Comparison of ENCODE assay signal across 33 cellular contexts in genomic region chr15:82660378-82660777, GRCh38. TPM values are rescaled to one million over a fixed set of nuclear protein-coding genes. Genes with fewer than 3 reads are reported as not detected.
"Had no signal": no experiment of that assay in that cellular context is flagged by ENCODE, and none has a peak within 500 bp of the region (broad histone marks: within the 10 kb centered on the region; RNA-seq: fewer than 3 reads in every experiment).

No MANE protein-coding gene starts in this region.

- H3K27me3 Mint-ChIP-seq: activated CD8-positive, alpha-beta memory T cell treated with anti-CD3 and anti-CD28 coated beads, Interleukin-2, amount 10 ng/mL, durations not matched to agents 7 days and 5 days; activated naive CD8-positive, alpha-beta T cell treated with anti-CD3 and anti-CD28 coated beads, Interleukin-2, amount 50 U/mL, for 24 hours had no signal

- H3K27ac Mint-ChIP-seq: activated B cell treated with CpG ODN at 0.5 μM for 24 hours; activated CD4-positive, alpha-beta memory T cell treated with anti-CD3 and anti-CD28 coated beads for 36 hours; activated CD8-positive, alpha-beta memory T cell treated with anti-CD3 and anti-CD28 coated beads, Interleukin-2, amount 10 ng/mL, durations not matched to agents 7 days and 5 days; activated CD8-positive, alpha-beta T cell treated with anti-CD3 and anti-CD28 coated beads, Interleukin-2, amount 10 ng/mL, durations not matched to agents 7 days and 5 days; activated naive CD4-positive, alpha-beta T cell treated with anti-CD3 and anti-CD28 coated beads for 36 hours; activated naive CD4-positive, alpha-beta T cell treated with anti-CD3 and anti-CD28 coated beads, Interleukin-2, amount 50 U/mL, for 24 hours; activated naive CD8-positive, alpha-beta T cell treated with anti-CD3 and anti-CD28 coated beads for 36 hours; activated naive CD8-positive, alpha-beta T cell treated with anti-CD3 and anti-CD28 coated beads, Interleukin-2, amount 50 U/mL, for 24 hours; activated T-helper 1 cell treated with anti-CD3 and anti-CD28 coated beads, Interleukin-12 subunit alpha, Interleukin-12 subunit beta, Interleukin-2, Interleukin-4 antibody, amounts not matched to agents 30 ng/mL and 10 ng/mL and 1 ng/mL, durations not matched to agents 14 hours and 24 hours and 36 hours; activated T-helper 2 cell treated with anti-CD3 and anti-CD28 coated beads, Interferon-gamma antibody, Interleukin-2, Interleukin-4, amounts not matched to agents 10 μg/mL and 5 μg/mL and 100 μg/mL, durations not matched to agents 14 hours and 24 hours and 36 hours; T-helper 17 cell; T-helper 2 cell treated with Interferon-gamma antibody and Interleukin-4, amounts not matched to agents 5 μg/mL and 100 μg/mL, for 36 hours had no signal

- H3K4me1 Mint-ChIP-seq: activated B cell treated with CpG ODN at 0.5 μM for 24 hours; activated CD8-positive, alpha-beta memory T cell treated with anti-CD3 and anti-CD28 coated beads, Interleukin-2, amount 10 ng/mL, durations not matched to agents 7 days and 5 days; activated naive CD4-positive, alpha-beta T cell treated with anti-CD3 and anti-CD28 coated beads, Interleukin-2, amount 50 U/mL, for 24 hours; activated naive CD8-positive, alpha-beta T cell treated with anti-CD3 and anti-CD28 coated beads for 36 hours; activated naive CD8-positive, alpha-beta T cell treated with anti-CD3 and anti-CD28 coated beads, Interleukin-2, amount 50 U/mL, for 24 hours; central memory CD8-positive, alpha-beta T cell; T-helper 17 cell had no signal

- H3K27me3 ChIP-seq: brain microvascular endothelial cell, gastrocnemius medialis had no signal

- H3K4me3 Mint-ChIP-seq: activated B cell treated with CpG ODN at 0.5 μM for 24 hours; activated CD4-positive, alpha-beta memory T cell treated with anti-CD3 and anti-CD28 coated beads for 36 hours; activated CD8-positive, alpha-beta memory T cell treated with anti-CD3 and anti-CD28 coated beads, Interleukin-2, amount 10 ng/mL, durations not matched to agents 7 days and 5 days; activated CD8-positive, alpha-beta T cell treated with anti-CD3 and anti-CD28 coated beads, Interleukin-2, amount 10 ng/mL, durations not matched to agents 7 days and 5 days; activated naive CD4-positive, alpha-beta T cell treated with anti-CD3 and anti-CD28 coated beads for 36 hours; activated naive CD4-positive, alpha-beta T cell treated with anti-CD3 and anti-CD28 coated beads, Interleukin-2, amount 50 U/mL, for 24 hours; activated naive CD8-positive, alpha-beta T cell treated with anti-CD3 and anti-CD28 coated beads for 36 hours; activated naive CD8-positive, alpha-beta T cell treated with anti-CD3 and anti-CD28 coated beads, Interleukin-2, amount 50 U/mL, for 24 hours; activated T-helper 1 cell treated with anti-CD3 and anti-CD28 coated beads, Interleukin-12 subunit alpha, Interleukin-12 subunit beta, Interleukin-2, Interleukin-4 antibody, amounts not matched to agents 30 ng/mL and 10 ng/mL and 1 ng/mL, durations not matched to agents 14 hours and 24 hours and 36 hours; central memory CD8-positive, alpha-beta T cell; T-helper 17 cell; T-helper 2 cell treated with Interferon-gamma antibody and Interleukin-4, amounts not matched to agents 5 μg/mL and 100 μg/mL, for 36 hours had no signal

- H3K9me3 ChIP-seq: esophagus muscularis mucosa, gastrocnemius medialis, heart right ventricle had no signal

- H3K9me3 Mint-ChIP-seq: activated B cell treated with CpG ODN at 0.5 μM for 24 hours; activated CD4-positive, alpha-beta memory T cell treated with anti-CD3 and anti-CD28 coated beads for 36 hours; activated naive CD4-positive, alpha-beta T cell treated with anti-CD3 and anti-CD28 coated beads for 36 hours; activated naive CD4-positive, alpha-beta T cell treated with anti-CD3 and anti-CD28 coated beads, Interleukin-2, amount 50 U/mL, for 24 hours; activated naive CD8-positive, alpha-beta T cell treated with anti-CD3 and anti-CD28 coated beads for 36 hours; activated naive CD8-positive, alpha-beta T cell treated with anti-CD3 and anti-CD28 coated beads, Interleukin-2, amount 50 U/mL, for 24 hours; activated T-helper 1 cell treated with anti-CD3 and anti-CD28 coated beads, Interleukin-12 subunit alpha, Interleukin-12 subunit beta, Interleukin-2, Interleukin-4 antibody, amounts not matched to agents 30 ng/mL and 10 ng/mL and 1 ng/mL, durations not matched to agents 14 hours and 24 hours and 36 hours; activated T-helper 2 cell treated with anti-CD3 and anti-CD28 coated beads, Interferon-gamma antibody, Interleukin-2, Interleukin-4, amounts not matched to agents 10 μg/mL and 5 μg/mL and 100 μg/mL, durations not matched to agents 14 hours and 24 hours and 36 hours; central memory CD8-positive, alpha-beta T cell; T-helper 2 cell treated with Interferon-gamma antibody and Interleukin-4, amounts not matched to agents 5 μg/mL and 100 μg/mL, for 36 hours had no signal

- H3K36me3 ChIP-seq: brain microvascular endothelial cell, esophagus muscularis mucosa, gastrocnemius medialis, heart right ventricle had no signal

- H3K36me3 Mint-ChIP-seq: activated CD4-positive, alpha-beta memory T cell treated with anti-CD3 and anti-CD28 coated beads for 36 hours; activated CD8-positive, alpha-beta memory T cell treated with anti-CD3 and anti-CD28 coated beads, Interleukin-2, amount 10 ng/mL, durations not matched to agents 7 days and 5 days; activated naive CD4-positive, alpha-beta T cell treated with anti-CD3 and anti-CD28 coated beads, Interleukin-2, amount 50 U/mL, for 24 hours; activated naive CD8-positive, alpha-beta T cell treated with anti-CD3 and anti-CD28 coated beads for 36 hours had no signal

- H3K27ac ChIP-seq: brain microvascular endothelial cell, esophagus muscularis mucosa, foreskin keratinocyte, gastrocnemius medialis, heart right ventricle, WERI-Rb-1 had no signal

- DNase-seq: activated B cell treated with CpG ODN at 0.5 μM for 24 hours; activated CD4-positive, alpha-beta memory T cell treated with anti-CD3 and anti-CD28 coated beads for 36 hours; activated CD4-positive, alpha-beta T cell treated with anti-CD3 and anti-CD28 coated beads for 48 hours; activated CD4-positive, alpha-beta T cell treated with anti-CD3 and anti-CD28 coated beads, Interleukin-2, amount 50 U/mL, for 1 hour; activated CD8-positive, alpha-beta memory T cell treated with anti-CD3 and anti-CD28 coated beads, Interleukin-2, amount 10 ng/mL, durations not matched to agents 7 days and 5 days; activated CD8-positive, alpha-beta memory T cell treated with anti-CD3 and anti-CD28 coated beads, Interleukin-2, amount 50 U/mL, for 4 hours; activated CD8-positive, alpha-beta T cell treated with anti-CD3 and anti-CD28 coated beads, Interleukin-2, amount 10 ng/mL, durations not matched to agents 7 days and 5 days; activated effector memory CD4-positive, alpha-beta T cell treated with anti-CD3 and anti-CD28 coated beads, Interleukin-2, amount 50 U/mL, for 16 hours; activated naive CD4-positive, alpha-beta T cell treated with anti-CD3 and anti-CD28 coated beads for 36 hours; activated naive CD8-positive, alpha-beta T cell treated with anti-CD3 and anti-CD28 coated beads for 36 hours; activated naive CD8-positive, alpha-beta T cell treated with anti-CD3 and anti-CD28 coated beads, Interleukin-2, amount 50 U/mL, for 24 hours; activated T-cell treated with anti-CD3 and anti-CD28 coated beads, Interleukin-2, amount 50 U/mL, for 1 hour; activated T-cell treated with anti-CD3 and anti-CD28 coated beads, Interleukin-2, amount 50 U/mL, for 48 hours; brain microvascular endothelial cell; cortex of kidney; effector memory CD4-positive, alpha-beta T cell; erythroblast; foreskin keratinocyte; gastrocnemius medialis; heart right ventricle; T-helper 1 cell; T-helper 17 cell; T1000; WERI-Rb-1 had no signal

- ATAC-seq: activated CD4-positive, CD25-positive, alpha-beta regulatory T cell treated with anti-CD3 and anti-CD28 coated beads, Interleukin-2, amount 50 U/mL, for 24 hours; activated CD8-positive, alpha-beta memory T cell treated with anti-CD3 and anti-CD28 coated beads, Interleukin-2, amount 10 ng/mL, durations not matched to agents 7 days and 5 days; activated CD8-positive, alpha-beta T cell treated with anti-CD3 and anti-CD28 coated beads, Interleukin-2, amount 10 ng/mL, durations not matched to agents 7 days and 5 days; activated naive CD8-positive, alpha-beta T cell treated with anti-CD3 and anti-CD28 coated beads, Interleukin-2, amount 50 U/mL, for 24 hours; foreskin keratinocyte; gastrocnemius medialis; heart right ventricle; T-helper 17 cell had no signal

- H3K4me3 ChIP-seq: esophagus muscularis mucosa, gastrocnemius medialis, heart right ventricle had no signal

- H3K4me1 ChIP-seq: esophagus muscularis mucosa, foreskin keratinocyte, gastrocnemius medialis, heart right ventricle had no signal

RNA-seq across cellular contexts. Expression of gene CPEB1, which starts 13.2 kb away (rescaled TPM):
- total RNA-seq: activated B cell treated with CpG ODN at 0.5 μM for 24 hours; activated CD8-positive, alpha-beta memory T cell treated with anti-CD3 and anti-CD28 coated beads, Interleukin-2, amount 10 ng/mL, durations not matched to agents 7 days and 5 days; activated T-helper 1 cell treated with anti-CD3 and anti-CD28 coated beads, Interleukin-12 subunit alpha, Interleukin-12 subunit beta, Interleukin-2, Interleukin-4 antibody, amounts not matched to agents 30 ng/mL and 10 ng/mL and 1 ng/mL, durations not matched to agents 14 hours and 24 hours and 36 hours; activated T-helper 2 cell treated with anti-CD3 and anti-CD28 coated beads, Interferon-gamma antibody, Interleukin-2, Interleukin-4, amounts not matched to agents 10 μg/mL and 5 μg/mL and 100 μg/mL, durations not matched to agents 14 hours and 24 hours and 36 hours; dermis microvascular lymphatic vessel endothelial cell; foreskin keratinocyte had no signal
- polyA plus RNA-seq: foreskin keratinocyte had no signal

RNA-seq across cellular contexts. Expression of gene AP3B2, which starts 49.3 kb away (rescaled TPM):
- total RNA-seq: activated CD8-positive, alpha-beta memory T cell treated with anti-CD3 and anti-CD28 coated beads, Interleukin-2, amount 10 ng/mL, durations not matched to agents 7 days and 5 days; activated CD8-positive, alpha-beta T cell treated with anti-CD3 and anti-CD28 coated beads, Interleukin-2, amount 10 ng/mL, durations not matched to agents 7 days and 5 days; activated T-helper 2 cell treated with anti-CD3 and anti-CD28 coated beads, Interferon-gamma antibody, Interleukin-2, Interleukin-4, amounts not matched to agents 10 μg/mL and 5 μg/mL and 100 μg/mL, durations not matched to agents 14 hours and 24 hours and 36 hours; bronchial epithelial cell; dermis microvascular lymphatic vessel endothelial cell had no signal
